In the genomic region with DNA sequence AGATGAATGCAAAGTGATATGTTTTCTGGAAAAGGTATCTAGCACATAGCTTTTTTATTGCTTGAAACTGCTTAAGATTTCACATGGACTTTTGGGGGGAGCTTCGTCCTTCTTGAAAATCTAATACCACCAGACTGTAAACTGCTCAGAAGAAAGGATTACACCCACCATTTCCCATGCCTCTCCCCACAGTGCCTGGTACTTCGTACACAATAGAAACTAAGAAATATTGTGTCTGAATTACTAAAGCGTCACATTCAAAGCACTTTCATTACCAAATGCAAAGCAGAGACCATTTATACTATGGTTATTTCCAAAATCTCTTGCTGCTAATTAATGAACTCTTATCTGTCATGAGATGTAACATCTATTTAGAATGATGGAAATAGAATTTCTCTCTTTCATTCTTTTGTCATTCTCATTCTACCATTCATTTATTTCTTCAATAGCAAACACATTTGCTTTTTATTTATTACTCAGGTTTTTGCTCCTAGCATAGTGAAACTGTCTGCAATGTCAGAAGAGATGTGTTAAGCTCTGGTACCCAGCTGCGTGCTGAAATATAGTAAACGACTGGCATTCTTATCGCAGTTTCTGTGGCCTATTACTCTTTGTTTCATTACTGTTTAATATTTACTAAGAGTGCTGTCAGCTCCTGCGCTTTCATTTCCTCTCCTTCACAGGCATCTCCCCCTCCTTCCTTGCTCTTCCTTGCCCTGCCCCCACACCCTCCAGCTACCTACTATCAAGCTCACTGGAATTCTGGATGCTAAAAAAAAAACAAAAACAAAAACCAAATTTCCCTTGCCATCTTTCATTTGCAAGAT, we compare ENCODE assay signal across 12 cellular contexts. TPM values are rescaled to one million over a fixed set of nuclear protein-coding genes. Genes with fewer than 3 reads are reported as not detected.
DNase-seq lines count a peak whose midpoint lies in the region; ATAC-seq and TF ChIP-seq lines count a peak whose summit lies in the region.
"Had no signal": no experiment of that assay in that cellular context is flagged by ENCODE, and none has a peak within 500 bp of the region (broad histone marks: within the 10 kb centered on the region; RNA-seq: fewer than 3 reads in every experiment).

No MANE protein-coding gene starts in this region.

- no peaks in the 10 kb centered on the region for H3K9me3 ChIP-seq in hepatocyte (ENCODE audit: low read depth)

- no peak overlapping the region for H3K4me3 ChIP-seq in hepatocyte

- no peaks in the 10 kb centered on the region for H3K79me2 ChIP-seq in hepatocyte

- WGBS in hepatocyte (ENCODE audit: low lambda C conversion rate, missing lambda C conversion rate) = 37% methylated on average over 6 of the region's 7 CpGs

- H3K36me3 Mint-ChIP-seq in natural killer cell = no peaks in the 10 kb centered on the region

- no peak overlapping the region for H3K27ac ChIP-seq in hepatocyte
- H3K27ac ChIP-seq: dorsolateral prefrontal cortex had no signal

- no peak for TF ChIP-seq CTCF in hepatocyte (IDR thresholded peaks at IDR 0.05; ENCODE audit: poor library complexity)
- TF ChIP-seq CTCF in natural killer cell (IDR thresholded peaks at IDR 0.05) = no peak

- no peaks in the 10 kb centered on the region for H3K9me2 ChIP-seq in hepatocyte (replicated peaks; ENCODE audit: insufficient read depth)

- DNase-seq in hepatocyte (ENCODE audit: low spot score) (no peak), OCI-M1 (lab: John Stamatoyannopoulos, UW) (no peak), hippocampal formation (lab: John Stamatoyannopoulos, UW) (no peak), COLO829 (ENCODE audit: low spot score) (no peak), natural killer cell (no peak)
- DNase-seq: activated CD4-positive, alpha-beta memory T cell treated with anti-CD3 and anti-CD28 coated beads, Interleukin-2, amount 10 ng/mL, durations not matched to agents 7 days and 5 days; dorsolateral prefrontal cortex; left colon; NCI-H226 had no signal

- ATAC-seq in GM18505 (IDR thresholded peaks at IDR 0.05; ENCODE audit: unreplicated experiment) = peak; percentile 88
- peak; percentile 89 for ATAC-seq in GM21423 (IDR thresholded peaks at IDR 0.05; ENCODE audit: unreplicated experiment)
- peak; percentile 88 for ATAC-seq in HG03196 (IDR thresholded peaks at IDR 0.05; ENCODE audit: unreplicated experiment)
- ATAC-seq in natural killer cell = no peak
- ATAC-seq: left colon had no signal

- H3K36me3 ChIP-seq in hepatocyte (replicated peaks; ENCODE audit: insufficient read depth, low read depth) = no peaks in the 10 kb centered on the region

- no peaks in the 10 kb centered on the region for H3K27me3 ChIP-seq in hepatocyte
- H3K27me3 ChIP-seq: dorsolateral prefrontal cortex had no signal

- peaks cover 0 to 6% of the 10 kb centered on the region in 2 donors for H3K27me3 Mint-ChIP-seq in natural killer cell (ENCODE audit: low read depth in 2 of 2)

- no peaks in the 10 kb centered on the region for H3K9me3 Mint-ChIP-seq in natural killer cell
- H3K9me3 Mint-ChIP-seq: activated CD4-positive, alpha-beta memory T cell treated with anti-CD3 and anti-CD28 coated beads, Interleukin-2, amount 10 ng/mL, durations not matched to agents 7 days and 5 days had no signal

- H3K4me1 ChIP-seq in hepatocyte (ENCODE audit: insufficient read depth) = peaks cover 5% of the 10 kb centered on the region

- H4K20me1 ChIP-seq in hepatocyte (ENCODE audit: insufficient read depth, poor library complexity, severe bottlenecking) = no peaks in the 10 kb centered on the region

- peaks cover 0 to 9% of the 10 kb centered on the region in 2 donors for H3K4me1 Mint-ChIP-seq in natural killer cell

- H3K4me2 ChIP-seq in hepatocyte = peak overlapping the region; percentile 37

- H3K4me3 Mint-ChIP-seq in natural killer cell = no peak overlapping the region
- H3K4me3 Mint-ChIP-seq: activated CD4-positive, alpha-beta memory T cell treated with anti-CD3 and anti-CD28 coated beads, Interleukin-2, amount 10 ng/mL, durations not matched to agents 7 days and 5 days had no signal

- H2AFZ ChIP-seq in hepatocyte = no peak overlapping the region

- intact Hi-C loops in natural killer cell (cut with micrococcal nuclease) = no loop called here

- H3K27ac Mint-ChIP-seq in natural killer cell = no peak overlapping the region
- H3K27ac Mint-ChIP-seq: activated CD4-positive, alpha-beta memory T cell treated with anti-CD3 and anti-CD28 coated beads, Interleukin-2, amount 10 ng/mL, durations not matched to agents 7 days and 5 days had no signal

- no peak for TF ChIP-seq POLR2A in GM18505 (IDR thresholded peaks at IDR 0.05; ENCODE audit: borderline replicate concordance, extremely low read depth, insufficient read depth, insufficient read length)

RNA-seq across cellular contexts. Expression of a gene that starts 51.4 kb away (rescaled TPM):
- total RNA-seq in hepatocyte (64.3 and 79.3 TPM in 2 replicates), natural killer cell (10 to 100 TPM; 21.9 to 55.6 (median 27.6) TPM)
- polyA plus RNA-seq in hepatocyte = 8.4 and 8.8 TPM in 2 replicates

Comparison
In these comparisons a context has a peak if more than half of its experiments do, and no peak if none do; other contexts are left out.
1. ATAC-seq: peak in GM18505 (single experiment), GM21423 (single experiment) and HG03196 (single experiment); none in natural killer cell (0 of 3).